Comparison of ENCODE assay signal across 25 cellular contexts in the genomic region with DNA sequence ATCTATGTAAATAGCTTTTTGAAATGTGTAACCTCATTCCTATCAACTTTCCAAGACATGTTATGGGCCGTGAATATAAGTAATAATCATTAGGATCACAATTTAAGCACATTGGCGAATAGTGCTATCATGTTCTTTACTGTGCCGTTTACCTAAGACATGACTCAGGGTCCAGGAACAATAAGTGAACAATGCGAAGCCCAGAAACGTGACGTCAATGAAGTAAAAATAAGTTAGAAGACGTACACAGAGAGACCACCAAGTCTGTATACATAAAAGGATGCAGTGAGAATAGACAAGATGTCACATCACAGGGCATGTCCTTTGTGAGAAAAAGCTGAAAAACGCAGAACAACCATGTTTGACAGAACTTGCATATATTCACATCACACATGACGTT. TPM values are rescaled to one million over a fixed set of nuclear protein-coding genes. Genes with fewer than 3 reads are reported as not detected.
"Had no signal": no experiment of that assay in that cellular context is flagged by ENCODE, and none has a peak within 500 bp of the region (broad histone marks: within the 10 kb centered on the region; RNA-seq: fewer than 3 reads in every experiment).

No MANE protein-coding gene starts in this region.

- H3K27ac ChIP-seq: ascending aorta, KMS-11 had no signal

- ATAC-seq: activated CD8-positive, alpha-beta memory T cell treated with anti-CD3 and anti-CD28 coated beads, Interleukin-2, amount 10 ng/mL, durations not matched to agents 7 days and 5 days; activated naive CD4-positive, alpha-beta T cell treated with anti-CD3 and anti-CD28 coated beads, Interleukin-2, amount 50 U/mL, for 72 hours; activated naive CD8-positive, alpha-beta T cell treated with anti-CD3 and anti-CD28 coated beads, Interleukin-2, amount 50 U/mL, for 24 hours; activated T-cell treated with anti-CD3 and anti-CD28 coated beads, Interleukin-2, amount 50 U/mL, for 4 hours; PC-3; T-helper 17 cell; WTC11 had no signal

- H3K9me3 ChIP-seq: ascending aorta, MG63 had no signal

- H3K27me3 ChIP-seq: ascending aorta, MG63 had no signal

- H3K4me1 ChIP-seq: ascending aorta had no signal

- H3K36me3 ChIP-seq: ascending aorta, MG63 had no signal

- FAIRE-seq: RCC 7860 had no signal

- DNase-seq: activated CD4-positive, alpha-beta T cell treated with anti-CD3 and anti-CD28 coated beads for 1 hour; activated CD4-positive, alpha-beta T cell treated with anti-CD3 and anti-CD28 coated beads, Interleukin-2, amount 10 ng/mL, durations not matched to agents 24 days and 14 days; activated CD4-positive, alpha-beta T cell treated with anti-CD3 and anti-CD28 coated beads, Interleukin-2, amount 50 U/mL, for 48 hours; activated CD8-positive, alpha-beta memory T cell treated with anti-CD3 and anti-CD28 coated beads, Interleukin-2, amount 10 ng/mL, durations not matched to agents 7 days and 5 days; activated effector memory CD4-positive, alpha-beta T cell treated with anti-CD3 and anti-CD28 coated beads, Interleukin-2, amount 50 U/mL, for 16 hours; activated naive CD4-positive, alpha-beta T cell treated with Interleukin-2 at 50 U/mL for 16 hours; activated naive CD8-positive, alpha-beta T cell treated with anti-CD3 and anti-CD28 coated beads, Interleukin-2, amount 50 U/mL, for 24 hours; activated T-cell treated with anti-CD3 and anti-CD28 coated beads, Interleukin-2, amount 50 U/mL, for 4 hours; amniotic stem cell; MG63; NCI-H1105; NCI-H1436; NCI-H1694 treated with DMSO at 0.1 percent for 48 hours; NCI-H2081 treated with DMSO at 0.1 percent for 48 hours; NCI-H446; NCI-H524; PC-3; SHP77 treated with DMSO at 0.1 percent for 48 hours; T-helper 17 cell; T-helper 9 cell had no signal

- H3K4me3 ChIP-seq: ascending aorta, MG63 had no signal

RNA-seq across cellular contexts. Expression of a gene that starts 49.3 kb away (rescaled TPM):
- total RNA-seq: T-helper 17 cell had no signal
